In the genomic region with DNA sequence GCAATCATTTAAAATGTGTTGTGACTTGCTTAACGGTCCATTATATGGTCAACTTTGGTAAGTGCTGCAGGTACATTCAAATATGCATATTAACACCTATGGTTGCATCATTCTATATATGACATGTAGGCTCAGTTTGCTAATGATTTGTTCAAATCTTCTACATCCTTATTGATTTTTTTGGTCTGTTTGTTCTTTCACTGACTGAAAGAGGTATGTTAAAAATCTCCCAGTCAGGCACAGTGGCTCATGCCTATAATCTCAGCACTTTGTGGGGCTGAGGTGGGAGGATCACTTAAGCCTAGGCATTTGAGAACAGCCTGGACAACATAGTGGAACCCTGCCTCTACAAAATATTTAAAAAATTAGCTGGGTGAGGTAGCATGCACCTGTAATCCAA, we compare ENCODE assay signal across 23 cellular contexts. TPM values are rescaled to one million over a fixed set of nuclear protein-coding genes. Genes with fewer than 3 reads are reported as not detected.
DNase-seq lines count a peak whose midpoint lies in the region; ATAC-seq, FAIRE-seq and TF ChIP-seq lines count a peak whose summit lies in the region.
"Had no signal": no experiment of that assay in that cellular context is flagged by ENCODE, and none has a peak within 500 bp of the region (broad histone marks: within the 10 kb centered on the region; RNA-seq: fewer than 3 reads in every experiment).

No MANE protein-coding gene starts in this region.

- H3K27me3 ChIP-seq in HepG2 (ENCODE audit: control insufficient read depth in 1 of 2, insufficient read depth in 2 of 2, low read length in 2 of 2) (no peaks in the 10 kb centered on the region), right lobe of liver (no peaks in the 10 kb centered on the region)
- H3K27me3 ChIP-seq: BE2C; BLaER1 treated with 17β-estradiol and CSF1 and Interleukin-3, amounts not matched to agents 10 nM and 100 nM had no signal

- TF ChIP-seq POLR2A in HepG2 (IDR thresholded peaks at IDR 0.05; ENCODE audit: insufficient read depth in 1 of 2, low read depth in 2 of 2, low read length in 2 of 2) (no peak), right lobe of liver (IDR thresholded peaks at IDR 0.05) (no peak)

- in situ Hi-C loops in HepG2 (cut with HindIII; ENCODE audit: extremely low pct_ligation_motif_present, low pct_unique_long_range_greater_than_20kb) (no loop called here), KBM-7 (cut with MboI; ENCODE audit: low pct_unique_long_range_greater_than_20kb, low sequenced_read_pairs) (no loop called here)

- no peaks in the 10 kb centered on the region for H3K79me2 ChIP-seq in HepG2 (ENCODE audit: insufficient read depth, low read length)

- intact Hi-C loops in HepG2 (cut with micrococcal nuclease; ENCODE audit: unreplicated experiment) = no loop called here
- intact Hi-C loops in right lobe of liver (cut with DNase I) = no loop called here

- no peaks in the 10 kb centered on the region for H4K20me1 ChIP-seq in HepG2 (ENCODE audit: insufficient read depth, low read length)

- DNase-seq in HepG2 (ENCODE audit: low spot score) (peak; percentile 60), right lobe of liver (no peak), WTC11 (ENCODE audit: low spot score) (no peak), cerebellar nuclear complex (lab: John Stamatoyannopoulos, UW) (no peak), KBM-7 (no peak)
- no peak for DNase-seq in stimulated activated effector memory CD8-positive, alpha-beta T cell treated with anti-CD3 and anti-CD28 coated beads, Interleukin-12 subunit alpha, Interleukin-12 subunit beta, amount 100 ng/mL, for 72 hours (ENCODE audit: low spot score in 2 of 2)
- DNase-seq: AML-193; BE2C; CD4-positive, alpha-beta T cell; CD8-positive, alpha-beta memory T cell; DMS53; DMS79 treated with DMSO at 0.1 percent for 48 hours; GF-D8; GOT3 had no signal

- H3K4me3 Mint-ChIP-seq in WTC11 = no peak overlapping the region
- no peak overlapping the region for H3K4me3 Mint-ChIP-seq in stimulated activated effector memory CD8-positive, alpha-beta T cell treated with anti-CD3 and anti-CD28 coated beads, Interleukin-12 subunit alpha, Interleukin-12 subunit beta, amount 100 ng/mL, for 72 hours
- H3K4me3 Mint-ChIP-seq: CD14-positive monocyte; CD4-positive, alpha-beta T cell; CD8-positive, alpha-beta memory T cell had no signal

- no peaks in the 10 kb centered on the region for H3K27me3 Mint-ChIP-seq in WTC11 (ENCODE audit: low read depth)
- H3K27me3 Mint-ChIP-seq: CD4-positive, alpha-beta T cell; CD8-positive, alpha-beta memory T cell had no signal

- H3K4me3 ChIP-seq in HepG2 (replicated peaks in 1 of 3; ENCODE audit: insufficient read depth in 1 of 3, low read depth in 2 of 3, low read length in 3 of 3) (no peak overlapping the region), right lobe of liver (no peak overlapping the region)
- H3K4me3 ChIP-seq: BLaER1 treated with 17β-estradiol and CSF1 and Interleukin-3, amounts not matched to agents 10 nM and 100 nM; HAP-1 had no signal

- 85% methylated on average over 1 of the region's 1 CpG for WGBS in HepG2 (ENCODE audit: low lambda C conversion rate)
- WGBS in right lobe of liver (ENCODE audit: insufficient coverage, low coverage, low lambda C conversion rate, missing lambda C conversion rate) = 100% methylated on average over 1 of the region's 1 CpG

- no peak overlapping the region for H3K9ac ChIP-seq in HepG2 (ENCODE audit: insufficient read depth, low read depth, low read length)
- H3K9ac ChIP-seq: BLaER1 treated with 17β-estradiol and CSF1 and Interleukin-3, amounts not matched to agents 10 nM and 100 nM had no signal

- H3K36me3 Mint-ChIP-seq in WTC11 = peaks cover 20% of the 10 kb centered on the region
- peaks cover 32% of the 10 kb centered on the region for H3K36me3 Mint-ChIP-seq in stimulated activated effector memory CD8-positive, alpha-beta T cell treated with anti-CD3 and anti-CD28 coated beads, Interleukin-12 subunit alpha, Interleukin-12 subunit beta, amount 100 ng/mL, for 72 hours

- no peak for FAIRE-seq in HepG2 (lab: Jason Lieb, UNC)
- FAIRE-seq: A204.1, GM12891, GM18507, H54 had no signal

- peaks cover 12 to 34% of the 10 kb centered on the region in 2 experiments for H3K36me3 ChIP-seq in HepG2 (replicated peaks in 1 of 2; ENCODE audit: control insufficient read depth in 1 of 2, insufficient read depth in 2 of 2, low read length in 2 of 2)
- H3K36me3 ChIP-seq in right lobe of liver = no peaks in the 10 kb centered on the region
- H3K36me3 ChIP-seq: HAP-1 had no signal

- H3K4me2 ChIP-seq in HepG2 (ENCODE audit: low read depth, low read length) = no peak overlapping the region
- H3K4me2 ChIP-seq: BLaER1 treated with 17β-estradiol and CSF1 and Interleukin-3, amounts not matched to agents 10 nM and 100 nM had no signal

- H3K27ac ChIP-seq in HepG2 (ENCODE audit: extremely low read length, insufficient read depth, low read length) (peak overlapping the region; percentile 25), right lobe of liver (no peak overlapping the region)
- H3K27ac ChIP-seq: 22Rv1; BLaER1 treated with 17β-estradiol and CSF1 and Interleukin-3, amounts not matched to agents 10 nM and 100 nM had no signal

- POLR2A ChIA-PET in HepG2 (lab: Yijun Ruan, JAX) = interaction anchor here (0.7 to 1.4 kb wide), 2 partner anchors 26 to 60 kb away, joined by 3 read pairs; no protein-coding TSS in a partner anchor
- POLR2A ChIA-PET in WTC11 (lab: Charles Lee) = no interaction called here

- ATAC-seq in HepG2 = peak; percentile 97
- ATAC-seq in right lobe of liver = no peak
- no peak for ATAC-seq in WTC11
- ATAC-seq in stimulated activated effector memory CD8-positive, alpha-beta T cell treated with anti-CD3 and anti-CD28 coated beads, Interleukin-12 subunit alpha, Interleukin-12 subunit beta, amount 100 ng/mL, for 72 hours = no peak
- no peak for ATAC-seq in HG02981 (IDR thresholded peaks at IDR 0.05; ENCODE audit: unreplicated experiment)

- H3K4me1 Mint-ChIP-seq in WTC11 = no peaks in the 10 kb centered on the region
- no peaks in the 10 kb centered on the region for H3K4me1 Mint-ChIP-seq in stimulated activated effector memory CD8-positive, alpha-beta T cell treated with anti-CD3 and anti-CD28 coated beads, Interleukin-12 subunit alpha, Interleukin-12 subunit beta, amount 100 ng/mL, for 72 hours
- H3K4me1 Mint-ChIP-seq: CD8-positive, alpha-beta memory T cell had no signal

- TF ChIP-seq RAD21 in HepG2 (CRISPR knock-in tag; IDR thresholded peaks at IDR 0.05) = no peak

- TF ChIP-seq EP300 in HepG2 (IDR thresholded peaks at IDR 0.05; ENCODE audit: low read depth in 2 of 2, low read length in 2 of 2) (0 out of 4 replicates have a peak, but pooled peaks of 1 of the 2 experiments have one; percentile 14), HepG2 (CRISPR knock-in tag; IDR thresholded peaks at IDR 0.05; ENCODE audit: borderline replicate concordance) (no peak)

- CTCF ChIA-PET in HepG2 (lab: Yijun Ruan, JAX; ENCODE audit: low intra/inter-chr PET ratio, low total read pairs) = no interaction called here
- CTCF ChIA-PET in WTC11 (lab: Charles Lee) = no interaction called here

- no peaks in the 10 kb centered on the region for H3K9me3 Mint-ChIP-seq in WTC11
- H3K9me3 Mint-ChIP-seq in stimulated activated effector memory CD8-positive, alpha-beta T cell treated with anti-CD3 and anti-CD28 coated beads, Interleukin-12 subunit alpha, Interleukin-12 subunit beta, amount 100 ng/mL, for 72 hours = no peaks in the 10 kb centered on the region
- H3K9me3 Mint-ChIP-seq: CD14-positive monocyte; CD4-positive, alpha-beta T cell; CD8-positive, alpha-beta memory T cell had no signal

- H3K9me3 ChIP-seq in HepG2 (ENCODE audit: low read length) (no peaks in the 10 kb centered on the region), right lobe of liver (no peaks in the 10 kb centered on the region)
- H3K9me3 ChIP-seq: BE2C; BLaER1 treated with 17β-estradiol and CSF1 and Interleukin-3, amounts not matched to agents 10 nM and 100 nM; HAP-1 had no signal

- no TSS peak for BruUV-seq in HepG2 (replicated peaks; lab: Mats Ljungman, UMichigan)

- no peak overlapping the region for H2AFZ ChIP-seq in HepG2 (ENCODE audit: low read length)

- TF ChIP-seq CTCF in HepG2 (CRISPR knock-in tag; IDR thresholded peaks at IDR 0.05) = no peak
- TF ChIP-seq CTCF in right lobe of liver (IDR thresholded peaks at IDR 0.05) = no peak
- no peak for TF ChIP-seq CTCF in WTC11 (IDR thresholded peaks at IDR 0.05)

- H3K27ac Mint-ChIP-seq in WTC11 = no peak overlapping the region
- H3K27ac Mint-ChIP-seq in stimulated activated effector memory CD8-positive, alpha-beta T cell treated with anti-CD3 and anti-CD28 coated beads, Interleukin-12 subunit alpha, Interleukin-12 subunit beta, amount 100 ng/mL, for 72 hours = peak overlapping the region; percentile 69
- H3K27ac Mint-ChIP-seq: CD4-positive, alpha-beta T cell had no signal

- H3K4me1 ChIP-seq in HepG2 (ENCODE audit: insufficient read depth, low read length) = peaks cover 12% of the 10 kb centered on the region
- no peaks in the 10 kb centered on the region for H3K4me1 ChIP-seq in right lobe of liver
- H3K4me1 ChIP-seq: BE2C, HAP-1 had no signal

RNA-seq across cellular contexts. Expression of a gene that starts 29.2 kb away (rescaled TPM):
- total RNA-seq in HepG2 (2016; rRNA removed; fragmentation: Illumina TruSeq; extraction: Trizol) (27.1 and 45.5 TPM in 2 replicates), right lobe of liver (10 to 100 TPM in 2 of 6 experiments, 1 to 10 TPM in 4; 4.0 to 14.9 (median 7.3) TPM), WTC11 (2021) (24.8 to 31.7 TPM (median 28.7 TPM) in 3 replicates)
- 7.9 and 10.2 TPM in 2 replicates for total RNA-seq in HepG2 (2016; cell fraction: cytosol; rRNA removed; fragmentation: Illumina TruSeq; extraction: Trizol; ENCODE audit: low read depth)
- 22.7 and 40.7 TPM in 2 replicates for total RNA-seq in HepG2 (2016; cell fraction: insoluble cytoplasmic fraction; rRNA removed; fragmentation: Illumina TruSeq; extraction: Trizol)
- 13.9 and 15.8 TPM in 2 replicates for total RNA-seq in HepG2 (2016; cell fraction: membrane; rRNA removed; fragmentation: Illumina TruSeq; extraction: Trizol)
- total RNA-seq in HepG2 (2016; cell fraction: nucleus; rRNA removed; fragmentation: Illumina TruSeq; extraction: Trizol) = 46.7 and 53.0 TPM in 2 replicates
- 175 and 231 TPM in 2 replicates for polyA plus RNA-seq in HepG2 (2011; rRNA removed)
- polyA plus RNA-seq in HepG2 (2011; cell fraction: cytosol; rRNA removed) = 173 and 228 TPM in 2 replicates
- polyA plus RNA-seq in HepG2 (2011; cell fraction: nucleus; rRNA removed) = 61.5 and 68.6 TPM in 2 replicates
- 58.5 and 63.1 TPM in 2 replicates for polyA plus RNA-seq in HepG2 (2012)
- 12.5 and 12.8 TPM in 2 replicates for polyA plus RNA-seq in HepG2 (2016; cell fraction: cytosol; fragmentation: Illumina TruSeq; extraction: Trizol; ENCODE audit: low read depth)
- polyA plus RNA-seq in HepG2 (2016; cell fraction: insoluble cytoplasmic fraction; fragmentation: Illumina TruSeq; extraction: Trizol; ENCODE audit: low read depth) = 38.7 and 42.6 TPM in 2 replicates
- polyA plus RNA-seq in HepG2 (2016; cell fraction: membrane; fragmentation: Illumina TruSeq; extraction: Trizol; ENCODE audit: low read depth) = 20.5 and 21.1 TPM in 2 replicates
- 88.7 and 94.6 TPM in 2 replicates for polyA plus RNA-seq in HepG2 (2016; cell fraction: nucleus; fragmentation: Illumina TruSeq; extraction: Trizol; ENCODE audit: insufficient read depth, low read depth)
- polyA minus RNA-seq in HepG2 (2011; rRNA and poly(A)+ RNA removed; ENCODE audit: low replicate concordance) = 185 and 339 TPM in 2 replicates
- 49.4 and 49.8 TPM in 2 replicates for polyA minus RNA-seq in HepG2 (2011; cell fraction: cytosol; rRNA and poly(A)+ RNA removed)
- 55.5 and 65.3 TPM in 2 replicates for polyA minus RNA-seq in HepG2 (2011; cell fraction: nucleus; rRNA and poly(A)+ RNA removed)

RNA-seq across cellular contexts. Expression of a gene that starts 56.4 kb away (rescaled TPM):
- total RNA-seq in HepG2 (2016; rRNA removed; fragmentation: Illumina TruSeq; extraction: Trizol) (5.2 and 10.1 TPM in 2 replicates), right lobe of liver (10 to 100 TPM in 4 of 6 experiments, 1 to 10 TPM in 2; 5.8 to 24.1 (median 12.7) TPM), WTC11 (2021) (3.8 to 4.3 TPM (median 4.1 TPM) in 3 replicates)
- total RNA-seq in HepG2 (2016; cell fraction: cytosol; rRNA removed; fragmentation: Illumina TruSeq; extraction: Trizol; ENCODE audit: low read depth) = 1.1 and 1.2 TPM in 2 replicates
- total RNA-seq in HepG2 (2016; cell fraction: insoluble cytoplasmic fraction; rRNA removed; fragmentation: Illumina TruSeq; extraction: Trizol) = 5.0 and 8.1 TPM in 2 replicates
- total RNA-seq in HepG2 (2016; cell fraction: membrane; rRNA removed; fragmentation: Illumina TruSeq; extraction: Trizol) = 7.4 and 7.6 TPM in 2 replicates
- 10.1 and 10.3 TPM in 2 replicates for total RNA-seq in HepG2 (2016; cell fraction: nucleus; rRNA removed; fragmentation: Illumina TruSeq; extraction: Trizol)
- 18.8 and 29.5 TPM in 2 replicates for polyA plus RNA-seq in HepG2 (2011; rRNA removed)
- 11.4 and 22.8 TPM in 2 replicates for polyA plus RNA-seq in HepG2 (2011; cell fraction: cytosol; rRNA removed)
- polyA plus RNA-seq in HepG2 (2011; cell fraction: nucleus; rRNA removed) = 46.3 and 62.2 TPM in 2 replicates
- polyA plus RNA-seq in HepG2 (2012) = 67.2 and 70.2 TPM in 2 replicates
- polyA plus RNA-seq in HepG2 (2016; cell fraction: cytosol; fragmentation: Illumina TruSeq; extraction: Trizol; ENCODE audit: low read depth) = 1.7 and 2.0 TPM in 2 replicates
- 20.8 and 28.1 TPM in 2 replicates for polyA plus RNA-seq in HepG2 (2016; cell fraction: insoluble cytoplasmic fraction; fragmentation: Illumina TruSeq; extraction: Trizol; ENCODE audit: low read depth)
- polyA plus RNA-seq in HepG2 (2016; cell fraction: membrane; fragmentation: Illumina TruSeq; extraction: Trizol; ENCODE audit: low read depth) = 8.6 and 8.7 TPM in 2 replicates
- polyA plus RNA-seq in HepG2 (2016; cell fraction: nucleus; fragmentation: Illumina TruSeq; extraction: Trizol; ENCODE audit: insufficient read depth, low read depth) = 28.2 and 29.8 TPM in 2 replicates
- polyA minus RNA-seq in HepG2 (2011; rRNA and poly(A)+ RNA removed; ENCODE audit: low replicate concordance) = 2.6 and 22.7 TPM in 2 replicates
- polyA minus RNA-seq in HepG2 (2011; cell fraction: cytosol; rRNA and poly(A)+ RNA removed) = 21.5 and 41.0 TPM in 2 replicates
- polyA minus RNA-seq in HepG2 (2011; cell fraction: nucleus; rRNA and poly(A)+ RNA removed) = 19.1 and 30.5 TPM in 2 replicates
